ENCODE assay signal across 8 cellular contexts in the genomic region with DNA sequence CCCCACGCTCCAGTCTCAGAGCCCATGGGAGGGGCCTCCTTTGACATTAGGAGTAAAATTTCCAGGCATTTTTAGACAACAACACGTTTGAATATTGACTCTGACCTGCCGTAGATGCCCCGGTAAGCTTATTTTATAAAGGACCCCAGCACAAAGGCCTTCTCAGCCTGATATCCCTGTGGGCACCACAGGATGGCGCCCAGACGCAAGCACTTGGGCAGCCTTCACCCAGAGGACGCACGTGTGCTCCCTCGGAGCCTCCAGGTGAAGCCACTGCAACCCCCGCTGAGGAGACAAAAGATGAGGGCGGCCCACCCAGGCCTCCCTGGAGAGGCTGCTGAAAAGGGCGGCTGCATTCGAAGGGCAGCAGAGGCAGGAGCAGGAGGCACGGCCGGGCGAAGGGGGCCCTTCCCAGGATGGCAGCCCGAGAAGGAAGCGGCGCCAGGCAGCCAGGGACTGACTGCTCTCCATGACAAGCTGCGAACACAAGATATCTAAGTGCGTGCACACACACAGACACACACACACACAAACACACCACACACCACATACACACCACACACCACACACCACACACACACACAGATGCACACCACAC. TPM values are rescaled to one million over a fixed set of nuclear protein-coding genes. Genes with fewer than 3 reads are reported as not detected.
DNase-seq lines count a peak whose midpoint lies in the region; ATAC-seq and TF ChIP-seq lines count a peak whose summit lies in the region.

No MANE protein-coding gene starts in this region.

- ATAC-seq in SK-N-SH treated with all-trans-retinoic acid at 6 μM for 48 hours (no peak; the same call in 2 of the 3 replicates), HG03571 (IDR thresholded peaks at IDR 0.05; ENCODE audit: unreplicated experiment) (no peak), HG03108 (IDR thresholded peaks at IDR 0.05; ENCODE audit: unreplicated experiment) (no peak)

- peak; percentile 80 for DNase-seq in SK-N-SH
- DNase-seq in NCI-H524 (lab: John Stamatoyannopoulos, UW) = peak; percentile 23 to 79
- peak; percentile 22 for DNase-seq in activated T-cell treated with anti-CD3 and anti-CD28 coated beads for 1 hour (ENCODE audit: low read depth)
- DNase-seq in germinal center (ENCODE audit: low spot score) = peak; percentile 46
- peak; percentile 55 for DNase-seq in stimulated activated CD4-positive, alpha-beta T cell treated with anti-CD3 and anti-CD28 coated beads, Interleukin-1b, Interleukin-23, amount 100 ng/mL, for 48 hours

- POLR2A ChIA-PET in SK-N-SH (lab: Yijun Ruan, JAX) = interaction anchor here (1.1 to 1.4 kb wide), 3 partner anchors 7 to 118 kb away, joined by 3 to 4 read pairs (median 4); no protein-coding TSS in a partner anchor

- H2AFZ ChIP-seq in SK-N-SH (ENCODE audit: low read depth) = no peak overlapping the region

- H3K9me2 ChIP-seq in SK-N-SH = no peaks in the 10 kb centered on the region

- no peak overlapping the region; a peak in 1 of 4 replicates for H3K27ac ChIP-seq in SK-N-SH (ENCODE audit: low read depth in 2 of 2, low read length in 1 of 2)

- H3K27me3 ChIP-seq in SK-N-SH (ENCODE audit: insufficient read depth) = no peaks in the 10 kb centered on the region

- no peaks in the 10 kb centered on the region for H3F3A ChIP-seq in SK-N-SH (replicated peaks; ENCODE audit: insufficient read depth)

- no peak overlapping the region for H3K9ac ChIP-seq in SK-N-SH

- peak; percentile 73 for TF ChIP-seq RAD21 in SK-N-SH (IDR thresholded peaks at IDR 0.05; ENCODE audit: low read length)

- 58% methylated on average over 12 of the region's 21 CpGs for WGBS in SK-N-SH (ENCODE audit: low lambda C conversion rate)

- peak; percentile 17; the same call in 1 of the 2 replicates for TF ChIP-seq CTCF in SK-N-SH (IDR thresholded peaks at IDR 0.05)

- CTCF ChIA-PET in SK-N-SH (lab: Yijun Ruan, JAX) = interaction anchor here (0.6 to 3.5 kb wide), 25 partner anchors 8 to 591 kb away, joined by 3 to 49 read pairs (median 5); partner anchors contain the start of genes C11orf21, TH and TSPAN32

- H4K20me1 ChIP-seq in SK-N-SH (ENCODE audit: insufficient read depth) = no peaks in the 10 kb centered on the region

- no peaks in the 10 kb centered on the region for H3K79me2 ChIP-seq in SK-N-SH (ENCODE audit: insufficient read depth)

- H3K9me3 ChIP-seq in SK-N-SH = no peaks in the 10 kb centered on the region

- H3K36me3 ChIP-seq in SK-N-SH (replicated peaks in 1 of 2; ENCODE audit: control insufficient read depth in 1 of 2, insufficient read depth in 2 of 2, low read length in 1 of 2) = no peaks in the 10 kb centered on the region

- H3K4me2 ChIP-seq in SK-N-SH = no peak overlapping the region

- H3K4me1 ChIP-seq in SK-N-SH (ENCODE audit: control insufficient read depth in 1 of 2, insufficient read depth in 2 of 2, low read depth in 1 of 2, low read length in 1 of 2) = peaks cover 0 to 39% of the 10 kb centered on the region in 2 experiments; a peak in 1 of 4 replicates

- TF ChIP-seq EP300 in SK-N-SH (IDR thresholded peaks at IDR 0.05; ENCODE audit: borderline replicate concordance in 1 of 2, low read depth in 1 of 2, low read length in 1 of 2) = no peak

- H3K4me3 ChIP-seq in SK-N-SH (ENCODE audit: low read depth in 2 of 2, low read length in 1 of 2) = no peak overlapping the region

TF ChIP-seq in SK-N-SH, 30 proteins besides CTCF, POLR2A, EP300 and RAD21:
- TF ChIP-seq SMC3 (IDR thresholded peaks at IDR 0.05; ENCODE audit: low read depth, low read length) (peak; percentile 40; the same call in 1 of the 2 replicates), TCF12 (IDR thresholded peaks at IDR 0.05) (no peak), TEAD4 (IDR thresholded peaks at IDR 0.05; ENCODE audit: borderline replicate concordance, insufficient read depth) (no peak), ELF1 (IDR thresholded peaks at IDR 0.05) (no peak), MAX (IDR thresholded peaks at IDR 0.05; ENCODE audit: low read depth) (no peak)
- TF ChIP-seq, protein P1, sequence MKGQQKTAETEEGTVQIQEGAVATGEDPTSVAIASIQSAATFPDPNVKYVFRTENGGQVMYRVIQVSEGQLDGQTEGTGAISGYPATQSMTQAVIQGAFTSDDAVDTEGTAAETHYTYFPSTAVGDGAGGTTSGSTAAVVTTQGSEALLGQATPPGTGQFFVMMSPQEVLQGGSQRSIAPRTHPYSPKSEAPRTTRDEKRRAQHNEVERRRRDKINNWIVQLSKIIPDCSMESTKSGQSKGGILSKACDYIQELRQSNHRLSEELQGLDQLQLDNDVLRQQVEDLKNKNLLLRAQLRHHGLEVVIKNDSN (IDR thresholded peaks at IDR 0.05; ENCODE audit: borderline replicate concordance, low read depth) = no peak

TF ChIP-seq in SK-N-SH treated with all-trans-retinoic acid at 6 μM for 48 hours, 23 proteins besides CTCF, POLR2A, EP300 and RAD21:
- TF ChIP-seq ISL1 (CRISPR knock-in tag; IDR thresholded peaks at IDR 0.05) = no peak
- no peak for TF ChIP-seq CREB5 (CRISPR knock-in tag; IDR thresholded peaks at IDR 0.05; ENCODE audit: low read depth)
- TF ChIP-seq TSHZ2 (CRISPR knock-in tag; IDR thresholded peaks at IDR 0.05) = no peak

RNA-seq across cellular contexts. Expression of gene TH, which starts 15.2 kb away (rescaled TPM):
- polyA plus RNA-seq in SK-N-SH (2012; rRNA removed) = not detected in 2 replicates
- not detected in 2 replicates for polyA plus RNA-seq in SK-N-SH (2012; cell fraction: cytosol; rRNA removed)
- polyA plus RNA-seq in SK-N-SH (2012; cell fraction: nucleus; rRNA removed) = not detected in 2 replicates

RNA-seq across cellular contexts. Expression of gene INS, which starts 25.8 kb away (rescaled TPM):
- not detected in 2 replicates for polyA plus RNA-seq in SK-N-SH (2012; rRNA removed)
- not detected in 2 replicates for polyA plus RNA-seq in SK-N-SH (2012; cell fraction: cytosol; rRNA removed)
- polyA plus RNA-seq in SK-N-SH (2012; cell fraction: nucleus; rRNA removed) = not detected in 2 replicates

RNA-seq across cellular contexts. Expression of gene IGF2, which starts 47.6 kb away (rescaled TPM):
- 0.05 TPM in 1 of 2 replicates, not detected in the other for polyA plus RNA-seq in SK-N-SH (2012; rRNA removed)
- polyA plus RNA-seq in SK-N-SH (2012; cell fraction: cytosol; rRNA removed) = 0.03 and 0.04 TPM in 2 replicates
- not detected in 2 replicates for polyA plus RNA-seq in SK-N-SH (2012; cell fraction: nucleus; rRNA removed)

Comparison
In these comparisons a context has a peak if more than half of its experiments do, and no peak if none do; other contexts are left out.
1. DNase-seq: peak in every context shown above with its lines; median percentile 80 in SK-N-SH; 55 in stimulated activated CD4-positive, alpha-beta T cell treated with anti-CD3 and anti-CD28 coated beads, Interleukin-1b, Interleukin-23, amount 100 ng/mL, for 48 hours; 51 in NCI-H524; 46 in germinal center; 22 in activated T-cell treated with anti-CD3 and anti-CD28 coated beads for 1 hour.